In genomic region chr5:119454171-119454570, GRCh38 we compare ENCODE assay signal across 1 cellular context.
A peak's percentile ranks its signal among the peaks of the same experiment; 100 is the strongest.
TF ChIP-seq lines count a peak whose summit lies in the region.

No MANE protein-coding gene starts in this region.

TF ChIP-seq in HepG2, 621 proteins besides CTCF, POLR2A, EP300 and RAD21 (continued from another document):
- TF ChIP-seq JUND (CRISPR knock-in tag; IDR thresholded peaks at IDR 0.05) (no peak), ZNF383 (CRISPR knock-in tag; IDR thresholded peaks at IDR 0.05; ENCODE audit: borderline replicate concordance) (no peak), ZNF687 (CRISPR knock-in tag; IDR thresholded peaks at IDR 0.05) (no peak), SOX6 (IDR thresholded peaks at IDR 0.05) (no peak), SOX6 (CRISPR knock-in tag; IDR thresholded peaks at IDR 0.05) (peak; percentile 52), ATM (IDR thresholded peaks at IDR 0.05; ENCODE audit: borderline replicate concordance) (no peak), ZNF549 (CRISPR knock-in tag; IDR thresholded peaks at IDR 0.05) (no peak), GFI1 (CRISPR knock-in tag; IDR thresholded peaks at IDR 0.05; ENCODE audit: borderline replicate concordance) (no peak), ZNF580 (CRISPR knock-in tag; IDR thresholded peaks at IDR 0.05; ENCODE audit: borderline replicate concordance, low read depth) (no peak), FOXA1 (IDR thresholded peaks at IDR 0.05) (no peak), FOXA1 (CRISPR knock-in tag; IDR thresholded peaks at IDR 0.05) (no peak), ZNF577 (CRISPR knock-in tag; IDR thresholded peaks at IDR 0.05; ENCODE audit: borderline replicate concordance, low read depth) (no peak), PHF8 (CRISPR knock-in tag; IDR thresholded peaks at IDR 0.05) (no peak), SPEN (CRISPR knock-in tag; IDR thresholded peaks at IDR 0.05; ENCODE audit: low read depth) (no peak), ZSCAN25 (CRISPR knock-in tag; IDR thresholded peaks at IDR 0.05) (no peak), MAF1 (CRISPR knock-in tag; IDR thresholded peaks at IDR 0.05; ENCODE audit: borderline replicate concordance) (no peak)
